In the genomic region with DNA sequence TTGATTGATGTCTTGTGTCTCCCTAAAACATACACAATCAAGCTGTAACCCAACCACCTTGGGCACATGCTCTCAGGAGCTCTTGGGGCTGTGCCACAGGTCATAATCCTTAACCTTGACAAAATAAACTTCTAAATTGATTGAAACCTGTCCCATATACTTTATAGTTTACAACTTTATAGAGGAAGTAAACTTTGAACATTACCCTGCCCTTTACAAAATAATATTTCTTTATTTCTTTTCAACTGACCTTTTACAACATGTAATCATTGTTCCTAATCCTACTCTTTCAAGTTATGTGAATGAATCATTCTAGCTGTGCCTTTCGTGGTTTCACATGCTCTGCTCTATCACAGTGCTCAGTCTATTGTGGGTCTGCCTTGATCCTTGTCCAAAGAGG, we compare ENCODE assay signal across 19 cellular contexts.
A peak's percentile ranks its signal among the peaks of the same experiment; 100 is the strongest.
DNase-seq lines count a peak whose midpoint lies in the region; ATAC-seq, FAIRE-seq and TF ChIP-seq lines count a peak whose summit lies in the region.
"Had no signal": no experiment of that assay in that cellular context is flagged by ENCODE, and none has a peak within 500 bp of the region (broad histone marks: within the 10 kb centered on the region; RNA-seq: fewer than 3 reads in every experiment).

No MANE protein-coding gene starts in this region.

- FAIRE-seq in keratinocyte (lab: Jason Lieb, UNC): peak; percentile 56

- no peaks in the 10 kb centered on the region for H3K79me2 ChIP-seq in keratinocyte (ENCODE audit: control insufficient read depth, insufficient read depth, low read length)

- no peak overlapping the region for H3K4me2 ChIP-seq in keratinocyte (ENCODE audit: control insufficient read depth, extremely low read depth, insufficient read depth, low read depth, low read length)
- H3K4me2 ChIP-seq: BLaER1 treated with 17β-estradiol and CSF1 and Interleukin-3, amounts not matched to agents 10 nM and 100 nM; SK-N-SH had no signal

- no peaks in the 10 kb centered on the region for H3K36me3 ChIP-seq in keratinocyte (ENCODE audit: control insufficient read depth in 2 of 2, extremely low read depth in 1 of 2, insufficient read depth in 2 of 2, low read length in 2 of 2)
- H3K36me3 ChIP-seq: BLaER1 treated with 17β-estradiol and CSF1 and Interleukin-3, amounts not matched to agents 10 nM and 100 nM; esophagus squamous epithelium had no signal

- H4K20me1 ChIP-seq in keratinocyte (ENCODE audit: control insufficient read depth, extremely low read depth, insufficient read depth, low read length): no peaks in the 10 kb centered on the region
- H4K20me1 ChIP-seq: BLaER1 treated with 17β-estradiol and CSF1 and Interleukin-3, amounts not matched to agents 10 nM and 100 nM had no signal

- H2AFZ ChIP-seq in keratinocyte (ENCODE audit: control insufficient read depth, low read length): no peak overlapping the region

- H3K4me1 ChIP-seq in keratinocyte (ENCODE audit: control insufficient read depth, extremely low read depth, insufficient read depth, low read length): peaks cover 8% of the 10 kb centered on the region

- H3K27me3 ChIP-seq in keratinocyte (ENCODE audit: control insufficient read depth, extremely low read depth, insufficient read depth, low read length): no peaks in the 10 kb centered on the region
- H3K27me3 ChIP-seq: BLaER1 treated with 17β-estradiol and CSF1 and Interleukin-3, amounts not matched to agents 10 nM and 100 nM; esophagus squamous epithelium had no signal

- TF ChIP-seq CTCF in keratinocyte (optimal IDR thresholded peaks at IDR 0.05 in 1 of 3, IDR thresholded peaks at IDR 0.05 in 1 of 3, conservative IDR thresholded peaks at IDR 0.05 in 1 of 3; ENCODE audit: extremely low read depth in 1 of 3, insufficient read depth in 2 of 3, low read length in 3 of 3) (no peak), retinal pigment epithelial cell (conservative IDR thresholded peaks at IDR 0.05; ENCODE audit: low read depth, low read length) (no peak)

- ATAC-seq in HG02885 (IDR thresholded peaks at IDR 0.05; ENCODE audit: poor library complexity, unreplicated experiment): no peak
- ATAC-seq: sciatic nerve had no signal

- no peaks in the 10 kb centered on the region for H3K9me1 ChIP-seq in keratinocyte (ENCODE audit: control insufficient read depth, extremely low read depth, insufficient read depth, low read length)

- dilution Hi-C loops in keratinocyte (cut with MboI; ENCODE audit: extremely low pct_ligation_motif_present, low sequenced_read_pairs): no loop called here

- DNase-seq in DMS 273 (lab: John Stamatoyannopoulos, UW; ENCODE audit: unreplicated experiment) (peak; percentile 19), DMS 273 treated with DMSO at 0.1 percent for 48 hours (lab: John Stamatoyannopoulos, UW) (no peak), amniotic epithelial cell (ENCODE audit: low read depth) (peak; percentile 26), keratinocyte (ENCODE audit: low read depth, low spot score) (no peak), retinal pigment epithelial cell (ENCODE audit: low read depth) (peak; percentile 39), NCI-H1930 (lab: John Stamatoyannopoulos, UW) (no peak)
- DNase-seq in activated effector memory CD4-positive, alpha-beta T cell treated with Interleukin-2 at 50 U/mL for 16 hours: no peak
- DNase-seq: anterior cingulate cortex; esophagus squamous epithelium; NCI-H1694 treated with DMSO at 0.1 percent for 48 hours; NCI-H526; OCI-M1; SK-N-SH; stimulated activated CD4-positive, alpha-beta T cell treated with anti-CD3 and anti-CD28 coated beads, Interleukin-4, amount 100 ng/mL, for 4 hours; trophoblast cell had no signal

- H3K4me3 ChIP-seq in keratinocyte (ENCODE audit: control insufficient read depth in 2 of 3, extremely low read depth in 1 of 3, insufficient read depth in 2 of 3, low read depth in 1 of 3, low read length in 3 of 3) (no peak overlapping the region), retinal pigment epithelial cell (ENCODE audit: low read length) (no peak overlapping the region)
- H3K4me3 ChIP-seq: BLaER1 treated with 17β-estradiol and CSF1 and Interleukin-3, amounts not matched to agents 10 nM and 100 nM; esophagus squamous epithelium had no signal

- H3K9ac ChIP-seq in keratinocyte (ENCODE audit: control insufficient read depth, extremely low read depth, insufficient read depth, low read length): no peak overlapping the region
- H3K9ac ChIP-seq: BLaER1 treated with 17β-estradiol and CSF1 and Interleukin-3, amounts not matched to agents 10 nM and 100 nM; SK-N-SH had no signal

- no peak overlapping the region for H3K27ac ChIP-seq in keratinocyte (ENCODE audit: control insufficient read depth, insufficient read depth, low read length)
- H3K27ac ChIP-seq: 22Rv1; BLaER1 treated with 17β-estradiol and CSF1 and Interleukin-3, amounts not matched to agents 10 nM and 100 nM had no signal

- no peaks in the 10 kb centered on the region for H3K9me3 ChIP-seq in keratinocyte (ENCODE audit: control insufficient read depth, low read depth, low read length)
- H3K9me3 ChIP-seq: BLaER1 treated with 17β-estradiol and CSF1 and Interleukin-3, amounts not matched to agents 10 nM and 100 nM; esophagus squamous epithelium; SK-N-SH had no signal

Comparison
In these comparisons a context has a peak if more than half of its experiments do, and no peak if none do; other contexts are left out.
1. DNase-seq: peak in DMS 273 (single experiment), amniotic epithelial cell (single experiment) and retinal pigment epithelial cell (single experiment); none in DMS 273 treated with DMSO at 0.1 percent for 48 hours (single experiment), keratinocyte (single experiment), activated effector memory CD4-positive, alpha-beta T cell treated with Interleukin-2 at 50 U/mL for 16 hours (single experiment) and NCI-H1930 (0 of 2).